Comparison of ENCODE assay signal across 1 cellular context in the genomic region with DNA sequence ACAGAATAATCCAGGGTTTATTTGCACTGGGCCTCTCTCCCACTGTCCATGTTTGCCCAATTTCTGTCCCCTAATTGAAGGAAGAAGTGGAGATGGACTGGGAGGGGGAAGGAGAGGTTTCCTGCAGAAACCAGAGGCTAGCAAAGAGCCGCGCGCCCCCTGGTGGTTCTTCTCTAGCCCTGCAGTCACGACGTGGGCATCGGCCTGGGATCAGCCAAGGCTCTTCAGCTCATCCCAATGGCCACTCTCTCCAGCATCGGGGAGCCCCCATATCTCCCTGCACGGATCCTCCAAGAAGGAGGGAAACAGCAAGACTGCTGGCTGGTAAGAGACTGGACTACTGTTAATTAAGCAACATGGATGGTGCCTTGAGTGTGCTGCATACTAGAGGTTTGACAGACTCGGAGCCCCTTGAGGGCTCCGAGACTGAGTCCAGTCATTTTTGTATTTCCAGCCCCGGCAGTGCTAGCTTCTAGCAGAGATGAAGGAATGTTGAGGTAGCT.
TF ChIP-seq lines count a peak whose summit lies in the region.

No MANE protein-coding gene starts in this region.

TF ChIP-seq in HepG2, 621 proteins besides CTCF, POLR2A, EP300 and RAD21 (continued from another document and continues in another):
- TF ChIP-seq, protein P1, sequence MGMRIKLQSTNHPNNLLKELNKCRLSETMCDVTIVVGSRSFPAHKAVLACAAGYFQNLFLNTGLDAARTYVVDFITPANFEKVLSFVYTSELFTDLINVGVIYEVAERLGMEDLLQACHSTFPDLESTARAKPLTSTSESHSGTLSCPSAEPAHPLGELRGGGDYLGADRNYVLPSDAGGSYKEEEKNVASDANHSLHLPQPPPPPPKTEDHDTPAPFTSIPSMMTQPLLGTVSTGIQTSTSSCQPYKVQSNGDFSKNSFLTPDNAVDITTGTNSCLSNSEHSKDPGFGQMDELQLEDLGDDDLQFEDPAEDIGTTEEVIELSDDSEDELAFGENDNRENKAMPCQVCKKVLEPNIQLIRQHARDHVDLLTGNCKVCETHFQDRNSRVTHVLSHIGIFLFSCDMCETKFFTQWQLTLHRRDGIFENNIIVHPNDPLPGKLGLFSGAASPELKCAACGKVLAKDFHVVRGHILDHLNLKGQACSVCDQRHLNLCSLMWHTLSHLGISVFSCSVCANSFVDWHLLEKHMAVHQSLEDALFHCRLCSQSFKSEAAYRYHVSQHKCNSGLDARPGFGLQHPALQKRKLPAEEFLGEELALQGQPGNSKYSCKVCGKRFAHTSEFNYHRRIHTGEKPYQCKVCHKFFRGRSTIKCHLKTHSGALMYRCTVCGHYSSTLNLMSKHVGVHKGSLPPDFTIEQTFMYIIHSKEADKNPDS (CRISPR knock-in tag; IDR thresholded peaks at IDR 0.05) = no peak
- TF ChIP-seq LCORL (IDR thresholded peaks at IDR 0.05) (no peak), LCORL (CRISPR knock-in tag; IDR thresholded peaks at IDR 0.05) (no peak), AGO2 (optimal IDR thresholded peaks at IDR 0.05; ENCODE audit: low read depth, low read length) (no peak), ZNF790 (CRISPR knock-in tag; IDR thresholded peaks at IDR 0.05; ENCODE audit: borderline replicate concordance) (no peak), SIN3B (IDR thresholded peaks at IDR 0.05; ENCODE audit: low read length) (no peak), HOXA7 (CRISPR knock-in tag; IDR thresholded peaks at IDR 0.05) (no peak), KLF16 (CRISPR knock-in tag; IDR thresholded peaks at IDR 0.05) (no peak; a peak in 1 of 4 replicates), ZMYM2 (CRISPR knock-in tag; IDR thresholded peaks at IDR 0.05) (no peak), MIER2 (CRISPR knock-in tag; IDR thresholded peaks at IDR 0.05) (0 out of 2 replicates have a peak, but pooled peaks have one; percentile 50), ZNF343 (CRISPR knock-in tag; IDR thresholded peaks at IDR 0.05) (no peak), ZNF788 (CRISPR knock-in tag; IDR thresholded peaks at IDR 0.05; ENCODE audit: borderline replicate concordance) (no peak), ZFP41 (CRISPR knock-in tag; IDR thresholded peaks at IDR 0.05; ENCODE audit: borderline replicate concordance) (no peak), ZNF546 (CRISPR knock-in tag; conservative IDR thresholded peaks at IDR 0.05) (no peak), HOXA5 (CRISPR knock-in tag; IDR thresholded peaks at IDR 0.05) (peak; percentile 65; the same call in 1 of the 2 replicates), FOXA3 (CRISPR knock-in tag; IDR thresholded peaks at IDR 0.05) (peak; percentile 19; the same call in 1 of the 2 replicates), NFKB2 (CRISPR knock-in tag; IDR thresholded peaks at IDR 0.05; ENCODE audit: borderline replicate concordance) (no peak), ONECUT2 (CRISPR knock-in tag; IDR thresholded peaks at IDR 0.05) (no peak), RORA (CRISPR knock-in tag; IDR thresholded peaks at IDR 0.05) (no peak), CCDC6 (CRISPR knock-in tag; IDR thresholded peaks at IDR 0.05) (no peak), NR2F6 (IDR thresholded peaks at IDR 0.05) (no peak), NR2F6 (CRISPR knock-in tag; IDR thresholded peaks at IDR 0.05) (peak; percentile 14; the same call in 1 of the 2 replicates), HES4 (CRISPR knock-in tag; IDR thresholded peaks at IDR 0.05; ENCODE audit: borderline replicate concordance) (no peak), YY1 (IDR thresholded peaks at IDR 0.05; ENCODE audit: insufficient read depth, insufficient replicate concordance, low read depth, low read length) (peak; percentile 26), KLF11 (CRISPR knock-in tag; IDR thresholded peaks at IDR 0.05) (no peak), ZNF30 (CRISPR knock-in tag; IDR thresholded peaks at IDR 0.05) (no peak), DMAP1 (CRISPR knock-in tag; IDR thresholded peaks at IDR 0.05) (no peak), MAZ (IDR thresholded peaks at IDR 0.05; ENCODE audit: borderline replicate concordance, low read depth, low read length) (no peak), MAZ (CRISPR knock-in tag; IDR thresholded peaks at IDR 0.05; ENCODE audit: low read depth) (0 out of 2 replicates have a peak, but pooled peaks have one; percentile 25), THAP11 (CRISPR knock-in tag; IDR thresholded peaks at IDR 0.05) (0 out of 2 replicates have a peak, but pooled peaks have one; percentile 30)
- TF ChIP-seq, protein P2, sequence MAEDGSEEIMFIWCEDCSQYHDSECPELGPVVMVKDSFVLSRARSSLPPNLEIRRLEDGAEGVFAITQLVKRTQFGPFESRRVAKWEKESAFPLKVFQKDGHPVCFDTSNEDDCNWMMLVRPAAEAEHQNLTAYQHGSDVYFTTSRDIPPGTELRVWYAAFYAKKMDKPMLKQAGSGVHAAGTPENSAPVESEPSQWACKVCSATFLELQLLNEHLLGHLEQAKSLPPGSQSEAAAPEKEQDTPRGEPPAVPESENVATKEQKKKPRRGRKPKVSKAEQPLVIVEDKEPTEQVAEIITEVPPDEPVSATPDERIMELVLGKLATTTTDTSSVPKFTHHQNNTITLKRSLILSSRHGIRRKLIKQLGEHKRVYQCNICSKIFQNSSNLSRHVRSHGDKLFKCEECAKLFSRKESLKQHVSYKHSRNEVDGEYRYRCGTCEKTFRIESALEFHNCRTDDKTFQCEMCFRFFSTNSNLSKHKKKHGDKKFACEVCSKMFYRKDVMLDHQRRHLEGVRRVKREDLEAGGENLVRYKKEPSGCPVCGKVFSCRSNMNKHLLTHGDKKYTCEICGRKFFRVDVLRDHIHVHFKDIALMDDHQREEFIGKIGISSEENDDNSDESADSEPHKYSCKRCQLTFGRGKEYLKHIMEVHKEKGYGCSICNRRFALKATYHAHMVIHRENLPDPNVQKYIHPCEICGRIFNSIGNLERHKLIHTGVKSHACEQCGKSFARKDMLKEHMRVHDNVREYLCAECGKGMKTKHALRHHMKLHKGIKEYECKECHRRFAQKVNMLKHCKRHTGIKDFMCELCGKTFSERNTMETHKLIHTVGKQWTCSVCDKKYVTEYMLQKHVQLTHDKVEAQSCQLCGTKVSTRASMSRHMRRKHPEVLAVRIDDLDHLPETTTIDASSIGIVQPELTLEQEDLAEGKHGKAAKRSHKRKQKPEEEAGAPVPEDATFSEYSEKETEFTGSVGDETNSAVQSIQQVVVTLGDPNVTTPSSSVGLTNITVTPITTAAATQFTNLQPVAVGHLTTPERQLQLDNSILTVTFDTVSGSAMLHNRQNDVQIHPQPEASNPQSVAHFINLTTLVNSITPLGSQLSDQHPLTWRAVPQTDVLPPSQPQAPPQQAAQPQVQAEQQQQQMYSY (CRISPR knock-in tag; IDR thresholded peaks at IDR 0.05) = peak; percentile 72
- TF ChIP-seq, protein P3, sequence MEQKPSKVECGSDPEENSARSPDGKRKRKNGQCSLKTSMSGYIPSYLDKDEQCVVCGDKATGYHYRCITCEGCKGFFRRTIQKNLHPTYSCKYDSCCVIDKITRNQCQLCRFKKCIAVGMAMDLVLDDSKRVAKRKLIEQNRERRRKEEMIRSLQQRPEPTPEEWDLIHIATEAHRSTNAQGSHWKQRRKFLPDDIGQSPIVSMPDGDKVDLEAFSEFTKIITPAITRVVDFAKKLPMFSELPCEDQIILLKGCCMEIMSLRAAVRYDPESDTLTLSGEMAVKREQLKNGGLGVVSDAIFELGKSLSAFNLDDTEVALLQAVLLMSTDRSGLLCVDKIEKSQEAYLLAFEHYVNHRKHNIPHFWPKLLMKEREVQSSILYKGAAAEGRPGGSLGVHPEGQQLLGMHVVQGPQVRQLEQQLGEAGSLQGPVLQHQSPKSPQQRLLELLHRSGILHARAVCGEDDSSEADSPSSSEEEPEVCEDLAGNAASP (CRISPR knock-in tag; IDR thresholded peaks at IDR 0.05; ENCODE audit: borderline replicate concordance) = peak; percentile 16; the same call in 1 of the 2 replicates
- TF ChIP-seq, protein P4, sequence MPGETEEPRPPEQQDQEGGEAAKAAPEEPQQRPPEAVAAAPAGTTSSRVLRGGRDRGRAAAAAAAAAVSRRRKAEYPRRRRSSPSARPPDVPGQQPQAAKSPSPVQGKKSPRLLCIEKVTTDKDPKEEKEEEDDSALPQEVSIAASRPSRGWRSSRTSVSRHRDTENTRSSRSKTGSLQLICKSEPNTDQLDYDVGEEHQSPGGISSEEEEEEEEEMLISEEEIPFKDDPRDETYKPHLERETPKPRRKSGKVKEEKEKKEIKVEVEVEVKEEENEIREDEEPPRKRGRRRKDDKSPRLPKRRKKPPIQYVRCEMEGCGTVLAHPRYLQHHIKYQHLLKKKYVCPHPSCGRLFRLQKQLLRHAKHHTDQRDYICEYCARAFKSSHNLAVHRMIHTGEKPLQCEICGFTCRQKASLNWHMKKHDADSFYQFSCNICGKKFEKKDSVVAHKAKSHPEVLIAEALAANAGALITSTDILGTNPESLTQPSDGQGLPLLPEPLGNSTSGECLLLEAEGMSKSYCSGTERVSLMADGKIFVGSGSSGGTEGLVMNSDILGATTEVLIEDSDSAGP (CRISPR knock-in tag; IDR thresholded peaks at IDR 0.05; ENCODE audit: borderline replicate concordance) = no peak
- TF ChIP-seq, protein P5, sequence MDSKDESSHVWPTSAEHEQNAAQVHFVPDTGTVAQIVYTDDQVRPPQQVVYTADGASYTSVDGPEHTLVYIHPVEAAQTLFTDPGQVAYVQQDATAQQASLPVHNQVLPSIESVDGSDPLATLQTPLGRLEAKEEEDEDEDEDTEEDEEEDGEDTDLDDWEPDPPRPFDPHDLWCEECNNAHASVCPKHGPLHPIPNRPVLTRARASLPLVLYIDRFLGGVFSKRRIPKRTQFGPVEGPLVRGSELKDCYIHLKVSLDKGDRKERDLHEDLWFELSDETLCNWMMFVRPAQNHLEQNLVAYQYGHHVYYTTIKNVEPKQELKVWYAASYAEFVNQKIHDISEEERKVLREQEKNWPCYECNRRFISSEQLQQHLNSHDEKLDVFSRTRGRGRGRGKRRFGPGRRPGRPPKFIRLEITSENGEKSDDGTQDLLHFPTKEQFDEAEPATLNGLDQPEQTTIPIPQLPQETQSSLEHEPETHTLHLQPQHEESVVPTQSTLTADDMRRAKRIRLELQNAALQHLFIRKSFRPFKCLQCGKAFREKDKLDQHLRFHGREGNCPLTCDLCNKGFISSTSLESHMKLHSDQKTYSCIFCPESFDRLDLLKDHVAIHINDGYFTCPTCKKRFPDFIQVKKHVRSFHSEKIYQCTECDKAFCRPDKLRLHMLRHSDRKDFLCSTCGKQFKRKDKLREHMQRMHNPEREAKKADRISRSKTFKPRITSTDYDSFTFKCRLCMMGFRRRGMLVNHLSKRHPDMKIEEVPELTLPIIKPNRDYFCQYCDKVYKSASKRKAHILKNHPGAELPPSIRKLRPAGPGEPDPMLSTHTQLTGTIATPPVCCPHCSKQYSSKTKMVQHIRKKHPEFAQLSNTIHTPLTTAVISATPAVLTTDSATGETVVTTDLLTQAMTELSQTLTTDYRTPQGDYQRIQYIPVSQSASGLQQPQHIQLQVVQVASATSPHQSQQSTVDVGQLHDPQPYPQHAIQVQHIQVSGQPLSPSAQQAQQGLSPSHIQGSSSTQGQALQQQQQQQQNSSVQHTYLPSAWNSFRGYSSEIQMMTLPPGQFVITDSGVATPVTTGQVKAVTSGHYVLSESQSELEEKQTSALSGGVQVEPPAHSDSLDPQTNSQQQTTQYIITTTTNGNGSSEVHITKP (CRISPR knock-in tag; IDR thresholded peaks at IDR 0.05; ENCODE audit: low read depth) = no peak
- TF ChIP-seq, protein P6, sequence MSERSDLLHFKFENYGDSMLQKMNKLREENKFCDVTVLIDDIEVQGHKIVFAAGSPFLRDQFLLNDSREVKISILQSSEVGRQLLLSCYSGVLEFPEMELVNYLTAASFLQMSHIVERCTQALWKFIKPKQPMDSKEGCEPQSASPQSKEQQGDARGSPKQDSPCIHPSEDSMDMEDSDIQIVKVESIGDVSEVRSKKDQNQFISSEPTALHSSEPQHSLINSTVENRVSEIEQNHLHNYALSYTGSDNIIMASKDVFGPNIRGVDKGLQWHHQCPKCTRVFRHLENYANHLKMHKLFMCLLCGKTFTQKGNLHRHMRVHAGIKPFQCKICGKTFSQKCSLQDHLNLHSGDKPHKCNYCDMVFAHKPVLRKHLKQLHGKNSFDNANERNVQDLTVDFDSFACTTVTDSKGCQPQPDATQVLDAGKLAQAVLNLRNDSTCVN (CRISPR knock-in tag; IDR thresholded peaks at IDR 0.05; ENCODE audit: borderline replicate concordance) = 0 out of 2 replicates have a peak, but pooled peaks have one; percentile 41
- TF ChIP-seq, protein P7, sequence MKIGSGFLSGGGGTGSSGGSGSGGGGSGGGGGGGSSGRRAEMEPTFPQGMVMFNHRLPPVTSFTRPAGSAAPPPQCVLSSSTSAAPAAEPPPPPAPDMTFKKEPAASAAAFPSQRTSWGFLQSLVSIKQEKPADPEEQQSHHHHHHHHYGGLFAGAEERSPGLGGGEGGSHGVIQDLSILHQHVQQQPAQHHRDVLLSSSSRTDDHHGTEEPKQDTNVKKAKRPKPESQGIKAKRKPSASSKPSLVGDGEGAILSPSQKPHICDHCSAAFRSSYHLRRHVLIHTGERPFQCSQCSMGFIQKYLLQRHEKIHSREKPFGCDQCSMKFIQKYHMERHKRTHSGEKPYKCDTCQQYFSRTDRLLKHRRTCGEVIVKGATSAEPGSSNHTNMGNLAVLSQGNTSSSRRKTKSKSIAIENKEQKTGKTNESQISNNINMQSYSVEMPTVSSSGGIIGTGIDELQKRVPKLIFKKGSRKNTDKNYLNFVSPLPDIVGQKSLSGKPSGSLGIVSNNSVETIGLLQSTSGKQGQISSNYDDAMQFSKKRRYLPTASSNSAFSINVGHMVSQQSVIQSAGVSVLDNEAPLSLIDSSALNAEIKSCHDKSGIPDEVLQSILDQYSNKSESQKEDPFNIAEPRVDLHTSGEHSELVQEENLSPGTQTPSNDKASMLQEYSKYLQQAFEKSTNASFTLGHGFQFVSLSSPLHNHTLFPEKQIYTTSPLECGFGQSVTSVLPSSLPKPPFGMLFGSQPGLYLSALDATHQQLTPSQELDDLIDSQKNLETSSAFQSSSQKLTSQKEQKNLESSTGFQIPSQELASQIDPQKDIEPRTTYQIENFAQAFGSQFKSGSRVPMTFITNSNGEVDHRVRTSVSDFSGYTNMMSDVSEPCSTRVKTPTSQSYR (CRISPR knock-in tag; IDR thresholded peaks at IDR 0.05; ENCODE audit: borderline replicate concordance) = no peak
- TF ChIP-seq, protein P8, sequence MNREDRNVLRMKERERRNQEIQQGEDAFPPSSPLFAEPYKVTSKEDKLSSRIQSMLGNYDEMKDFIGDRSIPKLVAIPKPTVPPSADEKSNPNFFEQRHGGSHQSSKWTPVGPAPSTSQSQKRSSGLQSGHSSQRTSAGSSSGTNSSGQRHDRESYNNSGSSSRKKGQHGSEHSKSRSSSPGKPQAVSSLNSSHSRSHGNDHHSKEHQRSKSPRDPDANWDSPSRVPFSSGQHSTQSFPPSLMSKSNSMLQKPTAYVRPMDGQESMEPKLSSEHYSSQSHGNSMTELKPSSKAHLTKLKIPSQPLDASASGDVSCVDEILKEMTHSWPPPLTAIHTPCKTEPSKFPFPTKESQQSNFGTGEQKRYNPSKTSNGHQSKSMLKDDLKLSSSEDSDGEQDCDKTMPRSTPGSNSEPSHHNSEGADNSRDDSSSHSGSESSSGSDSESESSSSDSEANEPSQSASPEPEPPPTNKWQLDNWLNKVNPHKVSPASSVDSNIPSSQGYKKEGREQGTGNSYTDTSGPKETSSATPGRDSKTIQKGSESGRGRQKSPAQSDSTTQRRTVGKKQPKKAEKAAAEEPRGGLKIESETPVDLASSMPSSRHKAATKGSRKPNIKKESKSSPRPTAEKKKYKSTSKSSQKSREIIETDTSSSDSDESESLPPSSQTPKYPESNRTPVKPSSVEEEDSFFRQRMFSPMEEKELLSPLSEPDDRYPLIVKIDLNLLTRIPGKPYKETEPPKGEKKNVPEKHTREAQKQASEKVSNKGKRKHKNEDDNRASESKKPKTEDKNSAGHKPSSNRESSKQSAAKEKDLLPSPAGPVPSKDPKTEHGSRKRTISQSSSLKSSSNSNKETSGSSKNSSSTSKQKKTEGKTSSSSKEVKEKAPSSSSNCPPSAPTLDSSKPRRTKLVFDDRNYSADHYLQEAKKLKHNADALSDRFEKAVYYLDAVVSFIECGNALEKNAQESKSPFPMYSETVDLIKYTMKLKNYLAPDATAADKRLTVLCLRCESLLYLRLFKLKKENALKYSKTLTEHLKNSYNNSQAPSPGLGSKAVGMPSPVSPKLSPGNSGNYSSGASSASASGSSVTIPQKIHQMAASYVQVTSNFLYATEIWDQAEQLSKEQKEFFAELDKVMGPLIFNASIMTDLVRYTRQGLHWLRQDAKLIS (CRISPR knock-in tag; IDR thresholded peaks at IDR 0.05) = no peak
